ENCODE assay signal across 26 cellular contexts in the genomic region with DNA sequence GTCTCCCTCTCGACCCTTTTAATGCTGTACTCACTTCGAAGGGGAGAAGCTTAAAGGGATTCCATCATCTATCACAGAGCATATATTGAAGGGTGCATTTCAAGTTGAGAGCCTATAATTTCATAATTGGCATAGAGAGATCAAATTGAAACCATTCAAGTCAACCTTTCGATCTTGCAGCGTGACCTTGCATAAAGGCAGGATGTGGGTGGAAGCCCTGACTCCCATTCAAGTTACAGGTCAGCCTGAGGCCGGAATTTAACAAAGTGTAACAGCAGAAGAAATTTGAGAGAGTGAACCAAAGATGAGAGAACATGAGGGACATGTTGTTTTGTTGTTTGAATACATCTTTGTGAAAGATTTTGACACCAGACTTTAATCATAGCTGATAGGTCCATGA.
"Had no signal": no experiment of that assay in that cellular context is flagged by ENCODE, and none has a peak within 500 bp of the region (broad histone marks: within the 10 kb centered on the region; RNA-seq: fewer than 3 reads in every experiment).

No MANE protein-coding gene starts in this region.

- DNase-seq: activated CD4-positive, alpha-beta T cell treated with anti-CD3 and anti-CD28 coated beads for 4 hours; activated CD4-positive, alpha-beta T cell treated with anti-CD3 and anti-CD28 coated beads, Interleukin-2, amount 50 U/mL, for 4 hours; activated effector memory CD4-positive, alpha-beta T cell treated with anti-CD3 and anti-CD28 coated beads, Interleukin-2, amount 50 U/mL, for 16 hours; activated naive CD4-positive, alpha-beta T cell treated with anti-CD3 and anti-CD28 coated beads for 36 hours; activated naive CD8-positive, alpha-beta T cell treated with anti-CD3 and anti-CD28 coated beads for 36 hours; activated T-cell treated with anti-CD3 and anti-CD28 coated beads for 4 hours; adrenal gland; aorta; body of pancreas; dermis blood vessel endothelial cell; effector CD8-positive, alpha-beta T cell; left ventricle myocardium inferior; mucosa of descending colon; right lobe of liver; stimulated activated CD4-positive, alpha-beta T cell treated with anti-CD3 and anti-CD28 coated beads, Interleukin-12 subunit alpha, Interleukin-12 subunit beta, amount 100 ng/mL, for 4 hours; stimulated activated CD4-positive, alpha-beta T cell treated with anti-CD3 and anti-CD28 coated beads, Interleukin-4, amount 100 ng/mL, for 1 hour; stimulated activated naive CD8-positive, alpha-beta T cell treated with anti-CD3 and anti-CD28 coated beads, Interleukin-15, Interleukin-2, amounts not matched to agents 100 U/mL and 50 U/mL, for 24 hours; trophoblast cell had no signal

- ATAC-seq: body of pancreas; mucosa of descending colon; natural killer cell treated with Interleukin-12 subunit alpha and Interleukin-12 subunit beta and Interleukin-15 and Interleukin-18, amount 100 ng/mL, for 72 hours; right lobe of liver; stimulated activated naive CD8-positive, alpha-beta T cell treated with anti-CD3 and anti-CD28 coated beads, Interleukin-15, Interleukin-2, amounts not matched to agents 100 U/mL and 50 U/mL, for 24 hours had no signal

- H3K4me3 ChIP-seq: adrenal gland, body of pancreas, left ventricle myocardium inferior, lung, mucosa of descending colon, right lobe of liver, thoracic aorta had no signal

- FAIRE-seq: endometrium, frontal cortex, islet of Langerhans, TTC549, urothelium cell line had no signal
